22 cellular contexts compared by ENCODE assay signal in genomic region chr17:58606934-58607333, GRCh38.
DNase-seq lines count a peak whose midpoint lies in the region; ATAC-seq, FAIRE-seq and TF ChIP-seq lines count a peak whose summit lies in the region.
"Had no signal": no experiment of that assay in that cellular context is flagged by ENCODE, and none has a peak within 500 bp of the region (broad histone marks: within the 10 kb centered on the region; RNA-seq: fewer than 3 reads in every experiment).

No MANE protein-coding gene starts in this region.

- peak in 3 of 4 donors; percentile 55 to 78 (median 63) for ATAC-seq in heart left ventricle
- no peak for ATAC-seq in activated naive CD4-positive, alpha-beta T cell treated with anti-CD3 and anti-CD28 coated beads, Interleukin-2, amount 50 U/mL, for 72 hours
- ATAC-seq: HepG2 had no signal

- no peak overlapping the region for H3K27ac ChIP-seq in heart left ventricle
- H3K27ac ChIP-seq: HL-60 had no signal

- no peak overlapping the region for H3K4me3 Mint-ChIP-seq in Caco-2 (ENCODE audit: unreplicated experiment)
- H3K4me3 Mint-ChIP-seq: CD4-positive, CD25-positive, alpha-beta regulatory T cell; CD8-positive, alpha-beta memory T cell; IgD-negative memory B cell had no signal

- H3K27ac Mint-ChIP-seq in Caco-2 (ENCODE audit: unreplicated experiment) = peak overlapping the region; percentile 55
- no peak overlapping the region for H3K27ac Mint-ChIP-seq in activated naive CD4-positive, alpha-beta T cell treated with anti-CD3 and anti-CD28 coated beads, Interleukin-2, amount 50 U/mL, for 72 hours
- H3K27ac Mint-ChIP-seq: CD4-positive, CD25-positive, alpha-beta regulatory T cell; CD8-positive, alpha-beta memory T cell; IgD-negative memory B cell had no signal

- no peaks in the 10 kb centered on the region for H3K27me3 Mint-ChIP-seq in Caco-2 (ENCODE audit: insufficient read depth, unreplicated experiment)
- H3K27me3 Mint-ChIP-seq: CD4-positive, CD25-positive, alpha-beta regulatory T cell; CD8-positive, alpha-beta memory T cell; IgD-negative memory B cell had no signal

- POLR2A ChIA-PET in Caco-2 (lab: Charles Lee) = no interaction called here

- 51 to 63% (median 59%) methylated on average over 4 of the region's 4 CpGs for WGBS in heart left ventricle, 4 donors

- TF ChIP-seq CTCF in Caco-2 (IDR thresholded peaks at IDR 0.05; ENCODE audit: insufficient read depth in 1 of 2, low read depth in 1 of 2, low read length in 1 of 2, severe bottlenecking in 1 of 2, unreplicated experiment in 1 of 2) (no peak), heart left ventricle (IDR thresholded peaks at IDR 0.05) (no peak)

- H3K4me3 ChIP-seq in Caco-2 (ENCODE audit: low read depth, low read length) (no peak overlapping the region), heart left ventricle (no peak overlapping the region)
- H3K4me3 ChIP-seq: HAP-1 had no signal

- no peaks in the 10 kb centered on the region for H3K9me3 Mint-ChIP-seq in Caco-2 (ENCODE audit: unreplicated experiment)
- no peaks in the 10 kb centered on the region for H3K9me3 Mint-ChIP-seq in activated naive CD4-positive, alpha-beta T cell treated with anti-CD3 and anti-CD28 coated beads, Interleukin-2, amount 50 U/mL, for 72 hours
- H3K9me3 Mint-ChIP-seq: CD8-positive, alpha-beta memory T cell; IgD-negative memory B cell had no signal

- H3K4me1 ChIP-seq in Caco-2 (no peaks in the 10 kb centered on the region), heart left ventricle (peaks cover 0 to 8% (median 0%) of the 10 kb centered on the region in 12 donors)
- H3K4me1 ChIP-seq: BE2C, HAP-1 had no signal

- no peaks in the 10 kb centered on the region for H3K4me1 Mint-ChIP-seq in Caco-2 (ENCODE audit: low read depth, unreplicated experiment)
- H3K4me1 Mint-ChIP-seq: CD8-positive, alpha-beta memory T cell had no signal

- intact Hi-C loops in Caco-2 (cut with micrococcal nuclease; ENCODE audit: unreplicated experiment) = no loop called here
- intact Hi-C loops in heart left ventricle (cut with DNase I) = no loop called here

- TF ChIP-seq POLR2A in GM12891 (IDR thresholded peaks at IDR 0.05; ENCODE audit: low read depth, low read length) (no peak), heart left ventricle (IDR thresholded peaks at IDR 0.05) (no peak)

- no peak for DNase-seq in Caco-2
- DNase-seq in GM12891 (ENCODE audit: insufficient read length, low spot score) = no peak
- DNase-seq in heart left ventricle = no peak
- DNase-seq in myocyte (ENCODE audit: low read depth) = peak; percentile 26
- no peak for DNase-seq in HT-29 (ENCODE audit: low spot score)
- no peak for DNase-seq in HUDEP-2 (lab: John Stamatoyannopoulos, UW; ENCODE audit: unreplicated experiment in 76 of 76)
- DNase-seq in activated naive CD4-positive, alpha-beta T cell treated with anti-CD3 and anti-CD28 coated beads, Interleukin-2, amount 50 U/mL, for 72 hours (ENCODE audit: low spot score in 2 of 2) = no peak
- DNase-seq: ACHN; BE2C; C1 segment of cervical spinal cord; CD4-positive, CD25-positive, alpha-beta regulatory T cell; CD8-positive, alpha-beta memory T cell; COR-L47; KBM-7 had no signal

- H3K36me3 ChIP-seq in Caco-2 (ENCODE audit: control insufficient read depth, insufficient read depth, low read length) (no peaks in the 10 kb centered on the region), heart left ventricle (no peaks in the 10 kb centered on the region)
- H3K36me3 ChIP-seq: BE2C, HAP-1 had no signal

- H3K27me3 ChIP-seq in Caco-2 (replicated peaks; ENCODE audit: control insufficient read depth, insufficient read depth, low read length) = no peaks in the 10 kb centered on the region
- no peaks in the 10 kb centered on the region for H3K27me3 ChIP-seq in heart left ventricle
- H3K27me3 ChIP-seq: BE2C had no signal

- H3K36me3 Mint-ChIP-seq in Caco-2 (ENCODE audit: insufficient read depth, unreplicated experiment) = no peaks in the 10 kb centered on the region
- no peaks in the 10 kb centered on the region for H3K36me3 Mint-ChIP-seq in activated naive CD4-positive, alpha-beta T cell treated with anti-CD3 and anti-CD28 coated beads, Interleukin-2, amount 50 U/mL, for 72 hours
- H3K36me3 Mint-ChIP-seq: CD8-positive, alpha-beta memory T cell had no signal

- FAIRE-seq in GM12891 (lab: Jason Lieb, UNC) = peak; percentile 51
- FAIRE-seq: A204.1, D721Med, G401.6, GM12892, HepG2 had no signal

- CTCF ChIA-PET in Caco-2 (lab: Charles Lee) = interaction anchor here (0.6 to 0.7 kb wide), 2 partner anchors 21 to 89 kb away, joined by 5 to 6 read pairs; no protein-coding TSS in a partner anchor

- no TSS peak for BruUV-seq in Caco-2 (replicated peaks; lab: Mats Ljungman, UMichigan)

- H3K9me3 ChIP-seq in Caco-2 = no peaks in the 10 kb centered on the region
- no peaks in the 10 kb centered on the region for H3K9me3 ChIP-seq in heart left ventricle
- H3K9me3 ChIP-seq: BE2C, HAP-1 had no signal

TF ChIP-seq in GM12891, 5 proteins besides CTCF, POLR2A, EP300 and RAD21:
- no peak for TF ChIP-seq SPI1 (IDR thresholded peaks at IDR 0.05; ENCODE audit: low read depth, low read length)
- no peak for TF ChIP-seq PAX5 (IDR thresholded peaks at IDR 0.05; ENCODE audit: insufficient read depth, low read length, severe bottlenecking)
- TF ChIP-seq POLR2AphosphoS5 (IDR thresholded peaks at IDR 0.05; ENCODE audit: low read depth, low read length) = no peak

Comparison
In these comparisons a context has a peak if more than half of its experiments do, and no peak if none do; other contexts are left out.
1. ATAC-seq: peak in heart left ventricle (3 of 4); none in activated naive CD4-positive, alpha-beta T cell treated with anti-CD3 and anti-CD28 coated beads, Interleukin-2, amount 50 U/mL, for 72 hours (0 of 2).